ENCODE assay signal across 24 cellular contexts in the genomic region with DNA sequence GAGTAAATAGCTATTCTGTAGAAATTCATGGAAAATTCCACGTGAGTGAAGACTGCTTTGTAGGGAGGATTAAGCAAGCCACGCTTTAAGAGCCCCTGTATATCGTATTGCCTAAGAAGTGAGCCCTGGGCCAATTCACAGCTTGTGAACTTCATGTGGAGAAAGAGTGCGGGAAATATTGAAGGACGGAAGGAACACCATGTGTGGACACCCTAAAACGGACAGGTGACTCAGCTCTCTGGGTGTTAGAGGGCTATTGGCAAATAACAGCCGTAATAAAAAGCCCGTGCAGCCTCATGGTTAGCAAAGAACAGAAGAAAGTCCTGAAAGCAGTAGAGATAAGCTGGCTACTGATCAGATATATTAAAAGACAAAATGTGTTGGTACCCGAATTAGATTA. TPM values are rescaled to one million over a fixed set of nuclear protein-coding genes. Genes with fewer than 3 reads are reported as not detected.
"Had no signal": no experiment of that assay in that cellular context is flagged by ENCODE, and none has a peak within 500 bp of the region (broad histone marks: within the 10 kb centered on the region; RNA-seq: fewer than 3 reads in every experiment).

No MANE protein-coding gene starts in this region.

- H3K27ac Mint-ChIP-seq: activated CD4-positive, alpha-beta T cell treated with anti-CD3 and anti-CD28 coated beads, Interleukin-2, amount 10 ng/mL, durations not matched to agents 24 days and 14 days; activated CD8-positive, alpha-beta T cell treated with anti-CD3 and anti-CD28 coated beads, Interleukin-2, amount 10 ng/mL, durations not matched to agents 7 days and 5 days; activated naive CD8-positive, alpha-beta T cell; activated T-cell treated with anti-CD3 and anti-CD28 coated beads, Interleukin-2, amount 50 U/mL, for 72 hours; memory B cell; natural killer cell treated with Interleukin-12 subunit alpha and Interleukin-12 subunit beta and Interleukin-15 and Interleukin-18, amount 100 ng/mL, for 72 hours; stimulated activated naive CD8-positive, alpha-beta T cell treated with anti-CD3 and anti-CD28 coated beads, Interleukin-15, amount 100 ng/mL, for 72 hours; T-helper 2 cell treated with Interferon-gamma antibody and Interleukin-4, amounts not matched to agents 5 μg/mL and 100 μg/mL, for 36 hours had no signal

- H3K9me3 ChIP-seq: body of pancreas, esophagus squamous epithelium, gastroesophageal sphincter, testis had no signal

- ATAC-seq: activated CD8-positive, alpha-beta T cell treated with anti-CD3 and anti-CD28 coated beads, Interleukin-2, amount 10 ng/mL, durations not matched to agents 7 days and 5 days; activated T-cell treated with anti-CD3 and anti-CD28 coated beads, Interleukin-2, amount 50 U/mL, for 72 hours; body of pancreas; gastroesophageal sphincter; left lobe of liver; natural killer cell treated with Interleukin-12 subunit alpha and Interleukin-12 subunit beta and Interleukin-15 and Interleukin-18, amount 100 ng/mL, for 72 hours; right cardiac atrium; stimulated activated naive CD8-positive, alpha-beta T cell treated with anti-CD3 and anti-CD28 coated beads, Interleukin-15, amount 100 ng/mL, for 72 hours had no signal

- H3K36me3 ChIP-seq: esophagus squamous epithelium, gastroesophageal sphincter had no signal

- H3K9me3 Mint-ChIP-seq: activated CD4-positive, alpha-beta T cell treated with anti-CD3 and anti-CD28 coated beads, Interleukin-2, amount 10 ng/mL, durations not matched to agents 24 days and 14 days; activated T-cell treated with anti-CD3 and anti-CD28 coated beads, Interleukin-2, amount 50 U/mL, for 72 hours; memory B cell; natural killer cell treated with Interleukin-12 subunit alpha and Interleukin-12 subunit beta and Interleukin-15 and Interleukin-18, amount 100 ng/mL, for 72 hours; stimulated activated naive CD8-positive, alpha-beta T cell treated with anti-CD3 and anti-CD28 coated beads, Interleukin-15, amount 100 ng/mL, for 72 hours; T-helper 2 cell treated with Interferon-gamma antibody and Interleukin-4, amounts not matched to agents 5 μg/mL and 100 μg/mL, for 36 hours had no signal

- H3K36me3 Mint-ChIP-seq: activated naive CD8-positive, alpha-beta T cell; memory B cell; natural killer cell treated with Interleukin-12 subunit alpha and Interleukin-12 subunit beta and Interleukin-15 and Interleukin-18, amount 100 ng/mL, for 72 hours had no signal

- H3K27ac ChIP-seq: body of pancreas, coronary artery, esophagus squamous epithelium, gastroesophageal sphincter, testis had no signal

- H3K4me3 ChIP-seq: body of pancreas, coronary artery, esophagus squamous epithelium, gastroesophageal sphincter, testis had no signal

- H3K27me3 ChIP-seq: body of pancreas, esophagus squamous epithelium, gastroesophageal sphincter, testis had no signal

- H3K4me1 ChIP-seq: body of pancreas, testis had no signal

- H3K4me1 Mint-ChIP-seq: activated CD4-positive, alpha-beta T cell treated with anti-CD3 and anti-CD28 coated beads, Interleukin-2, amount 10 ng/mL, durations not matched to agents 24 days and 14 days; memory B cell; stimulated activated naive CD8-positive, alpha-beta T cell treated with anti-CD3 and anti-CD28 coated beads, Interleukin-15, amount 100 ng/mL, for 72 hours had no signal

- H3K4me3 Mint-ChIP-seq: activated CD4-positive, alpha-beta T cell treated with anti-CD3 and anti-CD28 coated beads, Interleukin-2, amount 10 ng/mL, durations not matched to agents 24 days and 14 days; activated CD8-positive, alpha-beta T cell treated with anti-CD3 and anti-CD28 coated beads, Interleukin-2, amount 10 ng/mL, durations not matched to agents 7 days and 5 days; activated naive CD8-positive, alpha-beta T cell; activated T-cell treated with anti-CD3 and anti-CD28 coated beads, Interleukin-2, amount 50 U/mL, for 72 hours; memory B cell; natural killer cell treated with Interleukin-12 subunit alpha and Interleukin-12 subunit beta and Interleukin-15 and Interleukin-18, amount 100 ng/mL, for 72 hours; stimulated activated naive CD8-positive, alpha-beta T cell treated with anti-CD3 and anti-CD28 coated beads, Interleukin-15, amount 100 ng/mL, for 72 hours; T-helper 2 cell treated with Interferon-gamma antibody and Interleukin-4, amounts not matched to agents 5 μg/mL and 100 μg/mL, for 36 hours had no signal

- DNase-seq: activated CD4-positive, alpha-beta T cell treated with anti-CD3 and anti-CD28 coated beads, Interleukin-2, amount 10 ng/mL, durations not matched to agents 24 days and 14 days; activated CD4-positive, CD25-positive, alpha-beta regulatory T cell; activated CD8-positive, alpha-beta memory T cell treated with anti-CD3 and anti-CD28 coated beads, Interleukin-2, amount 50 U/mL, for 4 hours; activated CD8-positive, alpha-beta T cell treated with anti-CD3 and anti-CD28 coated beads, Interleukin-2, amount 10 ng/mL, durations not matched to agents 7 days and 5 days; activated gamma-delta T cell treated with Interleukin-2 at 50 U/mL for 16 hours; activated T-cell treated with anti-CD3 and anti-CD28 coated beads, Interleukin-2, amount 50 U/mL, for 72 hours; amygdala; body of pancreas; central memory CD4-positive, alpha-beta T cell; effector CD4-positive, alpha-beta T cell; esophagus squamous epithelium; islet precursor cell; nucleus accumbens; posterior cingulate gyrus; right cardiac atrium; stimulated activated naive CD8-positive, alpha-beta T cell treated with anti-CD3 and anti-CD28 coated beads, Interleukin-15, amount 100 ng/mL, for 72 hours; testis had no signal

RNA-seq across cellular contexts. Expression of gene ZNF366, which starts 26.4 kb away (rescaled TPM):
- total RNA-seq: activated CD4-positive, alpha-beta T cell treated with anti-CD3 and anti-CD28 coated beads, Interleukin-2, amount 10 ng/mL, durations not matched to agents 24 days and 14 days; activated CD8-positive, alpha-beta T cell treated with anti-CD3 and anti-CD28 coated beads, Interleukin-2, amount 10 ng/mL, durations not matched to agents 7 days and 5 days; activated T-cell treated with anti-CD3 and anti-CD28 coated beads, Interleukin-2, amount 50 U/mL, for 72 hours; natural killer cell treated with Interleukin-12 subunit alpha and Interleukin-12 subunit beta and Interleukin-15 and Interleukin-18, amount 100 ng/mL, for 72 hours had no signal
